ENCODE assay signal across 25 cellular contexts in the genomic region with DNA sequence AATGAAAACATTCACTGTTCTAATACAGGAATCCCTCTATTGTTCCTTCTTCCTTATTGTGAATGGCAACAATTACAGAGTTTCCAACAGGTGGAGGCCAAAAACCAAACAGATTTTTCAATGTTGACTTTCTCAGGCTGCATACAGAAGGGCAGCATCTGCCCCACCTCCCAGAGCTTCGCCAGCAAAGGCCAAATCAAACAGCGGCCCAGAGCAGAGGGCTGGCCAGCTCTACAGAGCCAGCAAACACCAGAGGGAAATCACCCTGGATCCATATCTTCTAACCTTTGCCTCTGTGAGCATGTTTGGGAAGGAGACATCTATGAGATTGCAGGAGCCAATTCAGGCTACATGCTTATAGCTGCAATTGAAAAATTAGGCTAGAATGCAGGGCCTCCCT. TPM values are rescaled to one million over a fixed set of nuclear protein-coding genes. Genes with fewer than 3 reads are reported as not detected.
A peak's percentile ranks its signal among the peaks of the same experiment; 100 is the strongest.
DNase-seq lines count a peak whose midpoint lies in the region; ATAC-seq, FAIRE-seq and TF ChIP-seq lines count a peak whose summit lies in the region.
"Had no signal": no experiment of that assay in that cellular context is flagged by ENCODE, and none has a peak within 500 bp of the region (broad histone marks: within the 10 kb centered on the region; RNA-seq: fewer than 3 reads in every experiment).

No MANE protein-coding gene starts in this region.

- DNase-seq in DMS53 (lab: John Stamatoyannopoulos, UW) = peak; percentile 96
- DNase-seq in T-helper 17 cell = no peak
- peak; percentile 88 for DNase-seq in left lobe of liver (ENCODE audit: low spot score)
- no peak for DNase-seq in CD1c-positive myeloid dendritic cell (ENCODE audit: extremely low spot score)
- DNase-seq in HTR-8/SVneo (ENCODE audit: insufficient read length, low spot score) = no peak
- no peak for DNase-seq in RPMI8226
- DNase-seq: activated CD4-positive, alpha-beta T cell treated with anti-CD3 and anti-CD28 coated beads for 4 hours; aorta; gastrocnemius medialis; H7; NCI-H187; NK-92 treated with Interleukin-12 subunit alpha and Interleukin-12 subunit beta, amount 100 ng/mL, for 24 hours; T-helper 1 cell had no signal

- peaks cover 5% of the 10 kb centered on the region for H3K36me3 Mint-ChIP-seq in T-helper 17 cell (ENCODE audit: low read depth)

- H3K4me3 Mint-ChIP-seq in T-helper 17 cell = no peak overlapping the region
- H3K4me3 Mint-ChIP-seq: activated T-helper 1 cell treated with anti-CD3 and anti-CD28 coated beads, Interleukin-12 subunit alpha, Interleukin-12 subunit beta, Interleukin-2, Interleukin-4 antibody, amounts not matched to agents 30 ng/mL and 10 ng/mL and 1 ng/mL, durations not matched to agents 14 hours and 24 hours and 36 hours; natural killer cell treated with Interleukin-12 subunit alpha and Interleukin-12 subunit beta and Interleukin-15 and Interleukin-18, amount 100 ng/mL, for 72 hours had no signal

- TF ChIP-seq CTCF in C4-2B (conservative IDR thresholded peaks at IDR 0.05) = no peak

- peak overlapping the region; percentile 0 for H3K27ac Mint-ChIP-seq in T-helper 17 cell
- H3K27ac Mint-ChIP-seq: activated naive CD4-positive, alpha-beta T cell treated with anti-CD3 and anti-CD28 coated beads, Interleukin-2, amount 50 U/mL, for 72 hours; activated T-helper 1 cell treated with anti-CD3 and anti-CD28 coated beads, Interleukin-12 subunit alpha, Interleukin-12 subunit beta, Interleukin-2, Interleukin-4 antibody, amounts not matched to agents 30 ng/mL and 10 ng/mL and 1 ng/mL, durations not matched to agents 14 hours and 24 hours and 36 hours; natural killer cell treated with Interleukin-12 subunit alpha and Interleukin-12 subunit beta and Interleukin-15 and Interleukin-18, amount 100 ng/mL, for 72 hours had no signal

- ATAC-seq in T-helper 17 cell (no peak), left lobe of liver (peak; percentile 94), GM21825 (IDR thresholded peaks at IDR 0.05; ENCODE audit: unreplicated experiment) (no peak)
- ATAC-seq: activated naive CD4-positive, alpha-beta T cell treated with anti-CD3 and anti-CD28 coated beads, Interleukin-2, amount 50 U/mL, for 72 hours; esophagus mucosa; gastrocnemius medialis; K562; natural killer cell treated with Interleukin-12 subunit alpha and Interleukin-12 subunit beta and Interleukin-15 and Interleukin-18, amount 100 ng/mL, for 72 hours had no signal

- no peaks in the 10 kb centered on the region for H3K9me3 ChIP-seq in T-helper 17 cell (ENCODE audit: control insufficient read depth, low read length, poor library complexity, severe bottlenecking)
- H3K9me3 ChIP-seq: gastrocnemius medialis, SJCRH30, vagina had no signal

- no peak for FAIRE-seq in HTR-8/SVneo (lab: Jason Lieb, UNC)
- FAIRE-seq: K562 had no signal

- no peaks in the 10 kb centered on the region for H3K27me3 Mint-ChIP-seq in T-helper 17 cell
- H3K27me3 Mint-ChIP-seq: natural killer cell treated with Interleukin-12 subunit alpha and Interleukin-12 subunit beta and Interleukin-15 and Interleukin-18, amount 100 ng/mL, for 72 hours had no signal

- peaks cover 20% of the 10 kb centered on the region for H3K4me1 Mint-ChIP-seq in T-helper 17 cell

- H3K27ac ChIP-seq in C4-2B = peak overlapping the region; percentile 51
- H3K27ac ChIP-seq: BLaER1 treated with 17β-estradiol and CSF1 and Interleukin-3, amounts not matched to agents 10 nM and 100 nM; gastrocnemius medialis; parathyroid adenoma; SJCRH30; vagina had no signal

RNA-seq across cellular contexts. Expression of a gene that starts 4.4 kb away (rescaled TPM):
- total RNA-seq in T-helper 17 cell (10 to 100 TPM; 52.8 to 54.8 TPM), left lobe of liver (0.93 TPM)
- total RNA-seq: G401 had no signal

Comparison
In these comparisons a context has a peak if more than half of its experiments do, and no peak if none do; other contexts are left out.
1. DNase-seq: peak in DMS53 (single experiment) and left lobe of liver (single experiment); none in T-helper 17 cell (0 of 3), CD1c-positive myeloid dendritic cell (single experiment), HTR-8/SVneo (single experiment) and RPMI8226 (single experiment).
2. RNA of a gene that starts 4.4 kb away (total RNA-seq): 52.8 to 54.8 TPM in T-helper 17 cell; 0.93 TPM in left lobe of liver (single experiment); every median in the first group is over 10 times any median in the second.